23 cellular contexts compared by ENCODE assay signal in genomic region chr2:32940598-32940997, GRCh38.
"Had no signal": no experiment of that assay in that cellular context is flagged by ENCODE, and none has a peak within 500 bp of the region (broad histone marks: within the 10 kb centered on the region; RNA-seq: fewer than 3 reads in every experiment).

No MANE protein-coding gene starts in this region.

- ATAC-seq: activated CD8-positive, alpha-beta memory T cell treated with anti-CD3 and anti-CD28 coated beads, Interleukin-2, amount 10 ng/mL, durations not matched to agents 7 days and 5 days; activated naive CD8-positive, alpha-beta T cell treated with anti-CD3 and anti-CD28 coated beads, Interleukin-2, amount 50 U/mL, for 24 hours had no signal

- H3K27ac ChIP-seq: WERI-Rb-1 had no signal

- DNase-seq: activated CD4-positive, alpha-beta memory T cell treated with anti-CD3 and anti-CD28 coated beads, Interleukin-2, amount 10 ng/mL, durations not matched to agents 7 days and 5 days; activated CD4-positive, alpha-beta T cell treated with anti-CD3 and anti-CD28 coated beads for 1 hour; activated CD4-positive, alpha-beta T cell treated with anti-CD3 and anti-CD28 coated beads for 48 hours; activated CD4-positive, CD25-positive, alpha-beta regulatory T cell; activated CD8-positive, alpha-beta memory T cell treated with anti-CD3 and anti-CD28 coated beads for 24 hours; activated CD8-positive, alpha-beta memory T cell treated with anti-CD3 and anti-CD28 coated beads, Interleukin-2, amount 10 ng/mL, durations not matched to agents 7 days and 5 days; activated CD8-positive, alpha-beta memory T cell treated with anti-CD3 and anti-CD28 coated beads, Interleukin-2, amount 50 U/mL, for 48 hours; activated effector memory CD4-positive, alpha-beta T cell treated with Interleukin-2 at 50 U/mL for 16 hours; activated naive CD4-positive, alpha-beta T cell treated with anti-CD3 and anti-CD28 coated beads, Interleukin-2, amount 10 ng/mL, durations not matched to agents 7 days and 5 days; activated naive CD8-positive, alpha-beta T cell treated with anti-CD3 and anti-CD28 coated beads, Interleukin-2, amount 50 U/mL, for 24 hours; activated T-cell treated with anti-CD3 and anti-CD28 coated beads, Interleukin-2, amount 50 U/mL, for 48 hours; anterior cingulate cortex; caudate nucleus; cerebellar nuclear complex; NCI-H1105; NCI-H1417 treated with DMSO at 0.1 percent for 48 hours; NCI-H1694; NCI-H1930; NCI-H345; NCI-H524 treated with DMSO at 0.1 percent for 48 hours; Right ventricle myocardium superior; T1000 had no signal

- H3K36me3 ChIP-seq: WERI-Rb-1 had no signal
